8 cellular contexts compared by ENCODE assay signal in the genomic region with DNA sequence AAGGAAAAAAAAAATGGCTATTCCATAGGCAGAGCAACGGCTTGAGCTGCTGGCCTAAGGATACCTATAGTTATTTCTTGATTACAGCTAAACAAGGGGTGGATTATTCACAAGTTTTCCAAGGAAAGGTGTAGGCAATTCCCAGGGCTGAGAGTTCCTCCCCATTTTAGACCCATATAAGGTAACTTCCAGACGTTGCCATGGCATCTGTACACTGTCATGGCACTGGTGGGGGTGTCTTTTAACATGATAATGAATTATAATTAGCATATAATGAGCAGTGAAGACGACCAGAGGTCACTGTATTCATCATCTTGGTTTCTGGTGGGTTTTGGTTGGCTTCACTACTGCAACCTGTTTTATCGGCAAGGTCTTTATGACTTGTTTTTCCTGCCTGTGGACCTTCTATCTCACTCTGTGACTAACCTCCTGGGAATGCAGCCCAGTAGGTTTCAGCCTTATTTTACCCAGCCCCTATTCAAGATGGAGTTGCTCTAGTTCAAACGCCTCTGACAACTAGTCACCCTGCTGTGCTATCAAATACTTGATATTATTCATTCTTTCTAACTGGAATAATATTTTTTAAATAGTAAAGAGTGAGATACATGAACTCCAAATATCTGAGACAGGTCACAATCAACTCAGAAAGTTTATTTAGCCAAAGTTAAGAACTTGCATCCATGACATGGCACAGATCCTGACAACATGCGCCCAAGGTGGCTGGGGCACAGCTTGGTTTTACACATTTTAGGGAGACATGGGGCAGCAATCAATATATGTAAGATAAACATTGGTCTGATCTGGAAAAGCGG. TPM values are rescaled to one million over a fixed set of nuclear protein-coding genes. Genes with fewer than 3 reads are reported as not detected.
A peak's percentile ranks its signal among the peaks of the same experiment; 100 is the strongest.
DNase-seq lines count a peak whose midpoint lies in the region; ATAC-seq and TF ChIP-seq lines count a peak whose summit lies in the region.

No MANE protein-coding gene starts in this region.

- no peaks in the 10 kb centered on the region for H3K9me3 ChIP-seq in liver (ENCODE audit: control insufficient read depth in 4 of 4, low read length in 3 of 4)

- no peak for ATAC-seq in GM21786 (IDR thresholded peaks at IDR 0.05; ENCODE audit: unreplicated experiment)

- H3K9ac ChIP-seq in liver (ENCODE audit: low read depth in 1 of 2, low read length in 2 of 2) = peak overlapping the region in 1 of 2 donors; percentile 100

- TF ChIP-seq CTCF in 22Rv1 (IDR thresholded peaks at IDR 0.05) = no peak
- TF ChIP-seq CTCF in liver (IDR thresholded peaks at IDR 0.05; ENCODE audit: low read depth, low read length, missing input control) = no peak

- DNase-seq in HT1080 (ENCODE audit: low read depth) = peak; percentile 75
- peak; percentile 73 for DNase-seq in astrocyte of the hippocampus (ENCODE audit: low read depth, low spot score)
- no peak for DNase-seq in RKO (ENCODE audit: low spot score)
- no peak for DNase-seq in globus pallidus (ENCODE audit: low spot score)
- no peak for DNase-seq in NCI-H526 (lab: John Stamatoyannopoulos, UW)

- peak overlapping the region; percentile 62 to 98 (median 94) for H3K4me3 ChIP-seq in liver (ENCODE audit: low read depth in 1 of 3, low read length in 3 of 3)

- peaks cover 0 to 24% (median 8%) of the 10 kb centered on the region in 4 donors for H3K4me1 ChIP-seq in liver (ENCODE audit: control insufficient read depth in 4 of 4, insufficient read depth in 4 of 4, low read length in 3 of 4)

- H3K36me3 ChIP-seq in liver (ENCODE audit: control insufficient read depth in 4 of 4, insufficient read depth in 3 of 4, low read depth in 1 of 4, low read length in 3 of 4) = peaks cover 0 to 1% (median under 1%) of the 10 kb centered on the region in 4 donors

- TF ChIP-seq RAD21 in liver (IDR thresholded peaks at IDR 0.05) = no peak

- 0 out of 2 replicates have a peak overlapping the region, but pooled peaks have one; percentile 78 for H3K27ac ChIP-seq in 22Rv1
- H3K27ac ChIP-seq in liver (ENCODE audit: low read depth in 1 of 2, low read length in 2 of 2) = no peak overlapping the region

- no peaks in the 10 kb centered on the region for H3K27me3 ChIP-seq in liver (ENCODE audit: control insufficient read depth in 4 of 4, insufficient read depth in 4 of 4, low read length in 3 of 4)

- WGBS in liver = 76% methylated on average over 7 of the region's 7 CpGs

TF ChIP-seq in liver, 16 proteins besides CTCF, POLR2A, EP300 and RAD21:
- no peak for TF ChIP-seq YY1 (IDR thresholded peaks at IDR 0.05)
- no peak for TF ChIP-seq HNF4A (conservative IDR thresholded peaks at IDR 0.05)
- TF ChIP-seq NR2F2 (IDR thresholded peaks at IDR 0.05) = no peak
- no peak for TF ChIP-seq FOXA1 (IDR thresholded peaks at IDR 0.05)
- TF ChIP-seq, protein P1, sequence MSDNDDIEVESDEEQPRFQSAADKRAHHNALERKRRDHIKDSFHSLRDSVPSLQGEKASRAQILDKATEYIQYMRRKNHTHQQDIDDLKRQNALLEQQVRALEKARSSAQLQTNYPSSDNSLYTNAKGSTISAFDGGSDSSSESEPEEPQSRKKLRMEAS (IDR thresholded peaks at IDR 0.05) = no peak
- TF ChIP-seq RXRA (IDR thresholded peaks at IDR 0.05) = no peak
- TF ChIP-seq EGR1 (IDR thresholded peaks at IDR 0.05; ENCODE audit: low read depth in 2 of 2) = no peak
- TF ChIP-seq TAF1 (conservative IDR thresholded peaks at IDR 0.05) = no peak
- TF ChIP-seq, protein P2, sequence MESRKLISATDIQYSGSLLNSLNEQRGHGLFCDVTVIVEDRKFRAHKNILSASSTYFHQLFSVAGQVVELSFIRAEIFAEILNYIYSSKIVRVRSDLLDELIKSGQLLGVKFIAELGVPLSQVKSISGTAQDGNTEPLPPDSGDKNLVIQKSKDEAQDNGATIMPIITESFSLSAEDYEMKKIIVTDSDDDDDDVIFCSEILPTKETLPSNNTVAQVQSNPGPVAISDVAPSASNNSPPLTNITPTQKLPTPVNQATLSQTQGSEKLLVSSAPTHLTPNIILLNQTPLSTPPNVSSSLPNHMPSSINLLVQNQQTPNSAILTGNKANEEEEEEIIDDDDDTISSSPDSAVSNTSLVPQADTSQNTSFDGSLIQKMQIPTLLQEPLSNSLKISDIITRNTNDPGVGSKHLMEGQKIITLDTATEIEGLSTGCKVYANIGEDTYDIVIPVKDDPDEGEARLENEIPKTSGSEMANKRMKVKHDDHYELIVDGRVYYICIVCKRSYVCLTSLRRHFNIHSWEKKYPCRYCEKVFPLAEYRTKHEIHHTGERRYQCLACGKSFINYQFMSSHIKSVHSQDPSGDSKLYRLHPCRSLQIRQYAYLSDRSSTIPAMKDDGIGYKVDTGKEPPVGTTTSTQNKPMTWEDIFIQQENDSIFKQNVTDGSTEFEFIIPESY (IDR thresholded peaks at IDR 0.05) = no peak
- TF ChIP-seq FOXA2 (IDR thresholded peaks at IDR 0.05) = no peak
- TF ChIP-seq, protein P3, sequence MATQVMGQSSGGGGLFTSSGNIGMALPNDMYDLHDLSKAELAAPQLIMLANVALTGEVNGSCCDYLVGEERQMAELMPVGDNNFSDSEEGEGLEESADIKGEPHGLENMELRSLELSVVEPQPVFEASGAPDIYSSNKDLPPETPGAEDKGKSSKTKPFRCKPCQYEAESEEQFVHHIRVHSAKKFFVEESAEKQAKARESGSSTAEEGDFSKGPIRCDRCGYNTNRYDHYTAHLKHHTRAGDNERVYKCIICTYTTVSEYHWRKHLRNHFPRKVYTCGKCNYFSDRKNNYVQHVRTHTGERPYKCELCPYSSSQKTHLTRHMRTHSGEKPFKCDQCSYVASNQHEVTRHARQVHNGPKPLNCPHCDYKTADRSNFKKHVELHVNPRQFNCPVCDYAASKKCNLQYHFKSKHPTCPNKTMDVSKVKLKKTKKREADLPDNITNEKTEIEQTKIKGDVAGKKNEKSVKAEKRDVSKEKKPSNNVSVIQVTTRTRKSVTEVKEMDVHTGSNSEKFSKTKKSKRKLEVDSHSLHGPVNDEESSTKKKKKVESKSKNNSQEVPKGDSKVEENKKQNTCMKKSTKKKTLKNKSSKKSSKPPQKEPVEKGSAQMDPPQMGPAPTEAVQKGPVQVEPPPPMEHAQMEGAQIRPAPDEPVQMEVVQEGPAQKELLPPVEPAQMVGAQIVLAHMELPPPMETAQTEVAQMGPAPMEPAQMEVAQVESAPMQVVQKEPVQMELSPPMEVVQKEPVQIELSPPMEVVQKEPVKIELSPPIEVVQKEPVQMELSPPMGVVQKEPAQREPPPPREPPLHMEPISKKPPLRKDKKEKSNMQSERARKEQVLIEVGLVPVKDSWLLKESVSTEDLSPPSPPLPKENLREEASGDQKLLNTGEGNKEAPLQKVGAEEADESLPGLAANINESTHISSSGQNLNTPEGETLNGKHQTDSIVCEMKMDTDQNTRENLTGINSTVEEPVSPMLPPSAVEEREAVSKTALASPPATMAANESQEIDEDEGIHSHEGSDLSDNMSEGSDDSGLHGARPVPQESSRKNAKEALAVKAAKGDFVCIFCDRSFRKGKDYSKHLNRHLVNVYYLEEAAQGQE (IDR thresholded peaks at IDR 0.05) = no peak
- no peak for TF ChIP-seq HNF4G (IDR thresholded peaks at IDR 0.05)

RNA-seq across cellular contexts. Expression of a gene that starts 1.4 kb away (rescaled TPM):
- 12.5 and 12.9 TPM in 2 replicates for total RNA-seq in HT1080 (2014; rRNA removed; shearing (Covaris generic))
- 18.4 and 24.4 TPM in 2 replicates for polyA plus RNA-seq in HT1080 (2015; cell fraction: cytosol; rRNA removed)
- polyA plus RNA-seq in HT1080 (2015; cell fraction: nucleus; rRNA removed) = 66.8 and 71.4 TPM in 2 replicates
- 10 to 100 TPM; 18.6 to 25.9 TPM for total RNA-seq in liver
- 10 to 100 TPM; 13.1 to 16.9 TPM for polyA plus RNA-seq in liver

RNA-seq across cellular contexts. Expression of a gene that starts 42.7 kb away (rescaled TPM):
- not detected in 2 replicates for total RNA-seq in HT1080 (2014; rRNA removed; shearing (Covaris generic))
- polyA plus RNA-seq in HT1080 (2015; cell fraction: cytosol; rRNA removed) = not detected in 2 replicates
- polyA plus RNA-seq in HT1080 (2015; cell fraction: nucleus; rRNA removed) = not detected in 2 replicates
- total RNA-seq in liver = under 1 TPM in 1 of 2 donors, not detected in 1; 0.33 TPM
- polyA plus RNA-seq in liver = under 1 TPM; 0.22 to 0.42 TPM

Comparison
In these comparisons a context has a peak if more than half of its experiments do, and no peak if none do; other contexts are left out.
1. DNase-seq: peak in HT1080 (single experiment) and astrocyte of the hippocampus (single experiment); none in RKO (single experiment), globus pallidus (single experiment) and NCI-H526 (0 of 2).